17 cellular contexts compared by ENCODE assay signal in the genomic region with DNA sequence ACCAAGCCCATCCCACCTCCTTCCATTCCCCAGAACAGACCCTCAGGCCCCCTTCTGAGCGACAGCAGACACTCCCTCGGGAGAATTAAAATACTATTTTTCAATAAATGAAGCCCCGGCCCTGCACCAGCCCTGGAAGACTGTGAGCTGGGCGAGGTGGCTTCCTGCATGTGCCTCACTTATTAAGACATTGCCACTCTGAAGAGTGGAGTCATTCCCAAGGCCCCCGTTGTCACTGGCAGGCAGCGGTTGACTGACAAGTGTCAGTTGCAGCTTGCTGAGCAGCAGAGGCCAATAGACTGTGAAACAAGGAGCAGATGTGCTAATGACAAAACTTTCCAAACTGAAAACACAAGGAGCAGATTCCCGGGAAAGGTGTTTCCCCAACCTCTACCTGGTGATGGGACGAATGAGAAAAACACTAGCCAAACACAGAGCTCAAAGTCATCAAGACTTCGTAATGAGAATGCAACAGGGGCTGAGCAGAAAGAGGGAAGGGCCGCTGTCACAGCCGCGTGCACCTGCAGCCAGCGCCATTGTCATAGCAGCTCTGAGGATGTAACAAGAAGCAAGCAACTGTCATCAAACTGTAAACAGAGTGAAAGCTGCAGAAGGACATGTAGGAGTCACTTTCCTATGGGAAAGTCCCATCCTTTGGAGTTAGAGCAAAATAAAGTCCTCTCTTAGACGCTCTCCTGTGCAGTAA.
DNase-seq lines count a peak whose midpoint lies in the region; ATAC-seq and TF ChIP-seq lines count a peak whose summit lies in the region.
"Had no signal": no experiment of that assay in that cellular context is flagged by ENCODE, and none has a peak within 500 bp of the region (broad histone marks: within the 10 kb centered on the region; RNA-seq: fewer than 3 reads in every experiment).

No MANE protein-coding gene starts in this region.

- H3K4me3 Mint-ChIP-seq in stimulated activated naive CD8-positive, alpha-beta T cell treated with anti-CD3 and anti-CD28 coated beads, Interleukin-15, amount 100 ng/mL, for 72 hours, result no peak overlapping the region
- H3K4me3 Mint-ChIP-seq in neural crest cell, result no peak overlapping the region
- H3K4me3 Mint-ChIP-seq: CD4-positive, alpha-beta T cell had no signal

- H4K8ac ChIP-seq in neuronal stem cell (ENCODE audit: low read depth, low read length), result no peak overlapping the region

- TF ChIP-seq CTCF in coronary artery (IDR thresholded peaks at IDR 0.05), result no peak
- TF ChIP-seq CTCF in neural crest cell (conservative IDR thresholded peaks at IDR 0.05), result no peak
- TF ChIP-seq CTCF in GM10248 (IDR thresholded peaks at IDR 0.05; ENCODE audit: control extremely low read depth, extremely low read depth, low read depth, missing control alignments), result no peak

- no peaks in the 10 kb centered on the region for H3K79me1 ChIP-seq in neuronal stem cell (ENCODE audit: low read depth, low read length)

- H3K23ac ChIP-seq in neuronal stem cell (ENCODE audit: low read depth, low read length, poor library complexity), result no peak overlapping the region

- no peak overlapping the region for H3K4ac ChIP-seq in neuronal stem cell (ENCODE audit: low read length)

- no peak for ATAC-seq in stimulated activated naive CD8-positive, alpha-beta T cell treated with anti-CD3 and anti-CD28 coated beads, Interleukin-15, amount 100 ng/mL, for 72 hours
- no peak for ATAC-seq in stimulated activated naive CD8-positive, alpha-beta T cell treated with anti-CD3 and anti-CD28 coated beads, Interleukin-15, Interleukin-2, amounts not matched to agents 100 U/mL and 50 U/mL, for 24 hours
- ATAC-seq: HCT116 had no signal

- no peak overlapping the region for H3K4me3 ChIP-seq in coronary artery
- H3K4me3 ChIP-seq in neuronal stem cell (ENCODE audit: low read length in 2 of 2), result no peak overlapping the region
- H3K4me3 ChIP-seq: PC-9, SJSA1 had no signal

- peaks cover 24% of the 10 kb centered on the region for H3K27me3 Mint-ChIP-seq in stimulated activated naive CD8-positive, alpha-beta T cell treated with anti-CD3 and anti-CD28 coated beads, Interleukin-15, amount 100 ng/mL, for 72 hours
- no peaks in the 10 kb centered on the region for H3K27me3 Mint-ChIP-seq in neural crest cell (ENCODE audit: low read depth)

- no peak overlapping the region for H2BK5ac ChIP-seq in neuronal stem cell (ENCODE audit: low read length)

- no peak overlapping the region for H2BK15ac ChIP-seq in neuronal stem cell (ENCODE audit: low read length)

- intact Hi-C loops in posterior vena cava (cut with DNase I), result loop anchor here in 1 of 2 donors (2.0 kb wide), 1 partner anchor 315 kb away; no protein-coding TSS in a partner anchor

- H3K9me3 ChIP-seq in neuronal stem cell (replicated peaks in 1 of 2; ENCODE audit: control insufficient read depth in 2 of 2, insufficient read depth in 1 of 2, low read depth in 1 of 2, low read length in 2 of 2), result peaks cover 0 to 4% of the 10 kb centered on the region in 2 donors
- H3K9me3 ChIP-seq: SJSA1 had no signal

- H3K4me1 Mint-ChIP-seq in stimulated activated naive CD8-positive, alpha-beta T cell treated with anti-CD3 and anti-CD28 coated beads, Interleukin-15, amount 100 ng/mL, for 72 hours, result no peaks in the 10 kb centered on the region
- peaks cover 29% of the 10 kb centered on the region for H3K4me1 Mint-ChIP-seq in neural crest cell

- H3K27ac Mint-ChIP-seq in stimulated activated naive CD8-positive, alpha-beta T cell treated with anti-CD3 and anti-CD28 coated beads, Interleukin-15, amount 100 ng/mL, for 72 hours, result peak overlapping the region; percentile 37 to 72
- H3K27ac Mint-ChIP-seq in neural crest cell (ENCODE audit: unreplicated experiment), result peak overlapping the region; percentile 24
- H3K27ac Mint-ChIP-seq: CD4-positive, alpha-beta T cell had no signal

- no peaks in the 10 kb centered on the region for H3K27me3 ChIP-seq in neuronal stem cell (ENCODE audit: control insufficient read depth in 3 of 3, insufficient read depth in 3 of 3, low read depth in 1 of 3, low read length in 3 of 3)
- H3K27me3 ChIP-seq: SJSA1 had no signal

- H4K91ac ChIP-seq in neuronal stem cell (ENCODE audit: low read depth, low read length, poor library complexity), result no peak overlapping the region

- H3K14ac ChIP-seq in neuronal stem cell (ENCODE audit: low read length), result no peak overlapping the region

- no peak for DNase-seq in stimulated activated naive CD8-positive, alpha-beta T cell treated with anti-CD3 and anti-CD28 coated beads, Interleukin-15, amount 100 ng/mL, for 72 hours
- no peak for DNase-seq in stimulated activated naive CD8-positive, alpha-beta T cell treated with anti-CD3 and anti-CD28 coated beads, Interleukin-15, Interleukin-2, amounts not matched to agents 100 U/mL and 50 U/mL, for 24 hours
- DNase-seq in coronary artery (ENCODE audit: low spot score), result peak; percentile 21
- no peak for DNase-seq in neural crest cell (ENCODE audit: low read depth, low spot score)
- DNase-seq in GM10248 (ENCODE audit: extremely low spot score), result no peak
- no peak for DNase-seq in neuronal stem cell (ENCODE audit: low spot score)
- DNase-seq in posterior vena cava (ENCODE audit: low spot score), result no peak
- DNase-seq: CD4-positive, alpha-beta T cell; DMS79; NCI-H1105 treated with DMSO at 0.1 percent for 48 hours; NCI-H187 treated with DMSO at 0.1 percent for 48 hours; NCI-H2171; NCI-H446; NCI-H69; PC-9 had no signal

- no CpG with 5 or more reads among the region's 14 CpGs for WGBS in neuronal stem cell (ENCODE audit: extremely low coverage in 2 of 2, insufficient read length in 2 of 2, insufficient replicate concordance in 1 of 2), 2 donors

- POLR2A ChIA-PET in GM10248 (lab: Yijun Ruan, JAX), result no interaction called here

- H3K36me3 Mint-ChIP-seq in neural crest cell (ENCODE audit: low read depth), result peaks cover 8% of the 10 kb centered on the region

- H2AK5ac ChIP-seq in neuronal stem cell (ENCODE audit: low read depth, low read length), result no peak overlapping the region

- H2AFZ ChIP-seq in neuronal stem cell (ENCODE audit: low read length), result no peak overlapping the region
- H2AFZ ChIP-seq: PC-9 had no signal

- no peaks in the 10 kb centered on the region for H3K9me3 Mint-ChIP-seq in stimulated activated naive CD8-positive, alpha-beta T cell treated with anti-CD3 and anti-CD28 coated beads, Interleukin-15, amount 100 ng/mL, for 72 hours
- no peaks in the 10 kb centered on the region for H3K9me3 Mint-ChIP-seq in neural crest cell
- H3K9me3 Mint-ChIP-seq: CD4-positive, alpha-beta T cell had no signal

- peaks cover 0 to 18% of the 10 kb centered on the region in 2 donors for H3K36me3 ChIP-seq in neuronal stem cell (replicated peaks in 1 of 2; ENCODE audit: control insufficient read depth in 2 of 2, insufficient read depth in 2 of 2, low read length in 2 of 2)
- H3K36me3 ChIP-seq: SJSA1 had no signal

- no peak overlapping the region for H3K9ac ChIP-seq in neuronal stem cell (ENCODE audit: low read depth, low read length, poor library complexity)

- no peak overlapping the region for H3K4me2 ChIP-seq in neuronal stem cell (ENCODE audit: insufficient read depth, low read length, poor library complexity, severe bottlenecking)
- H3K4me2 ChIP-seq: PC-9 had no signal

- H2BK120ac ChIP-seq in neuronal stem cell (ENCODE audit: low read depth, low read length), result no peak overlapping the region

- CTCF ChIA-PET in GM10248 (lab: Yijun Ruan, JAX), result interaction anchor here (0.7 to 1.2 kb wide), 2 partner anchors 10 to 29 kb away, joined by 3 read pairs; no protein-coding TSS in a partner anchor

- H3K4me1 ChIP-seq in neuronal stem cell (ENCODE audit: control insufficient read depth in 2 of 2, insufficient read depth in 1 of 2, low read depth in 1 of 2, low read length in 2 of 2), result peaks cover 8 to 17% of the 10 kb centered on the region in 2 donors
- H3K4me1 ChIP-seq: SJSA1 had no signal

- no peak overlapping the region for H2BK12ac ChIP-seq in neuronal stem cell (ENCODE audit: low read length)

- no peak overlapping the region for H3K18ac ChIP-seq in neuronal stem cell (ENCODE audit: low read length)

- no peak overlapping the region for H3K27ac ChIP-seq in coronary artery
- H3K27ac ChIP-seq in neuronal stem cell (replicated peaks; ENCODE audit: low read length), result no peak overlapping the region
- H3K27ac ChIP-seq: PC-9, SJSA1 had no signal
